In genomic region chrX:108257556-108257955, GRCh38 we compare ENCODE assay signal across 28 cellular contexts.
"Had no signal": no experiment of that assay in that cellular context is flagged by ENCODE, and none has a peak within 500 bp of the region (broad histone marks: within the 10 kb centered on the region; RNA-seq: fewer than 3 reads in every experiment).

No MANE protein-coding gene starts in this region.

- H3K36me3 ChIP-seq: ascending aorta had no signal

- H3K27ac ChIP-seq: ascending aorta, VCaP had no signal

- DNase-seq: activated B cell treated with CpG ODN at 0.5 μM for 24 hours; activated CD4-positive, alpha-beta memory T cell treated with anti-CD3 and anti-CD28 coated beads, Interleukin-2, amount 10 ng/mL, durations not matched to agents 7 days and 5 days; activated CD4-positive, alpha-beta T cell treated with anti-CD3 and anti-CD28 coated beads for 4 hours; activated CD4-positive, CD25-positive, alpha-beta regulatory T cell treated with anti-CD3 and anti-CD28 coated beads, Interleukin-2, amount 50 U/mL, for 72 hours; activated gamma-delta T cell; activated naive CD4-positive, alpha-beta T cell treated with Interleukin-2 at 50 U/mL for 16 hours; activated naive CD8-positive, alpha-beta T cell treated with anti-CD3 and anti-CD28 coated beads, Interleukin-2, amount 10 ng/mL, durations not matched to agents 7 days and 5 days; activated T-cell treated with anti-CD3 and anti-CD28 coated beads, Interleukin-2, amount 50 U/mL, for 1 hour; activated T-cell treated with anti-CD3 and anti-CD28 coated beads, Interleukin-2, amount 50 U/mL, for 72 hours; amygdala; Karpas-422; NCI-H1105 treated with DMSO at 0.1 percent for 48 hours; NCI-H1436; NCI-H1694; NCI-H1930; NCI-H2081 treated with DMSO at 0.1 percent for 48 hours; NCI-H345; NCI-H524 treated with DMSO at 0.1 percent for 48 hours; NK-92 treated with Interleukin-12 subunit alpha and Interleukin-12 subunit beta, amount 100 ng/mL, for 24 hours; Right ventricle myocardium superior; SW 1271; T-helper 1 cell; T-helper 2 cell; T-helper 9 cell had no signal

- H3K27ac Mint-ChIP-seq: activated B cell treated with CpG ODN at 0.5 μM for 24 hours; activated CD4-positive, alpha-beta memory T cell treated with anti-CD3 and anti-CD28 coated beads, Interleukin-2, amount 10 ng/mL, durations not matched to agents 7 days and 5 days; activated naive CD4-positive, alpha-beta T cell treated with anti-CD3 and anti-CD28 coated beads, Interleukin-2, amount 50 U/mL, for 24 hours; activated naive CD8-positive, alpha-beta T cell treated with anti-CD3 and anti-CD28 coated beads, Interleukin-2, amount 10 ng/mL, durations not matched to agents 7 days and 5 days; activated T-cell treated with anti-CD3 and anti-CD28 coated beads, Interleukin-2, amount 50 U/mL, for 72 hours; activated T-helper 2 cell treated with anti-CD3 and anti-CD28 coated beads, Interferon-gamma antibody, Interleukin-2, Interleukin-4, amounts not matched to agents 10 μg/mL and 5 μg/mL and 100 μg/mL, durations not matched to agents 14 hours and 24 hours and 36 hours had no signal

- H3K4me3 Mint-ChIP-seq: activated B cell treated with CpG ODN at 0.5 μM for 24 hours; activated CD4-positive, alpha-beta memory T cell treated with anti-CD3 and anti-CD28 coated beads, Interleukin-2, amount 10 ng/mL, durations not matched to agents 7 days and 5 days; activated naive CD4-positive, alpha-beta T cell treated with anti-CD3 and anti-CD28 coated beads, Interleukin-2, amount 50 U/mL, for 24 hours; activated naive CD8-positive, alpha-beta T cell treated with anti-CD3 and anti-CD28 coated beads, Interleukin-2, amount 10 ng/mL, durations not matched to agents 7 days and 5 days; activated T-cell treated with anti-CD3 and anti-CD28 coated beads, Interleukin-2, amount 50 U/mL, for 72 hours had no signal

- H3K36me3 Mint-ChIP-seq: activated naive CD4-positive, alpha-beta T cell treated with anti-CD3 and anti-CD28 coated beads, Interleukin-2, amount 50 U/mL, for 24 hours; activated naive CD8-positive, alpha-beta T cell treated with anti-CD3 and anti-CD28 coated beads, Interleukin-2, amount 10 ng/mL, durations not matched to agents 7 days and 5 days had no signal

- H3K27me3 ChIP-seq: ascending aorta had no signal

- ATAC-seq: activated T-cell treated with anti-CD3 and anti-CD28 coated beads, Interleukin-2, amount 50 U/mL, for 72 hours had no signal

- H3K9me3 Mint-ChIP-seq: activated CD4-positive, alpha-beta memory T cell treated with anti-CD3 and anti-CD28 coated beads, Interleukin-2, amount 10 ng/mL, durations not matched to agents 7 days and 5 days; activated naive CD4-positive, alpha-beta T cell treated with anti-CD3 and anti-CD28 coated beads, Interleukin-2, amount 50 U/mL, for 24 hours; activated naive CD8-positive, alpha-beta T cell treated with anti-CD3 and anti-CD28 coated beads, Interleukin-2, amount 10 ng/mL, durations not matched to agents 7 days and 5 days; activated T-cell treated with anti-CD3 and anti-CD28 coated beads, Interleukin-2, amount 50 U/mL, for 72 hours; activated T-helper 2 cell treated with anti-CD3 and anti-CD28 coated beads, Interferon-gamma antibody, Interleukin-2, Interleukin-4, amounts not matched to agents 10 μg/mL and 5 μg/mL and 100 μg/mL, durations not matched to agents 14 hours and 24 hours and 36 hours had no signal

- H3K4me3 ChIP-seq: ascending aorta had no signal

- H3K4me1 Mint-ChIP-seq: activated B cell treated with CpG ODN at 0.5 μM for 24 hours; activated CD4-positive, alpha-beta memory T cell treated with anti-CD3 and anti-CD28 coated beads, Interleukin-2, amount 10 ng/mL, durations not matched to agents 7 days and 5 days; activated naive CD4-positive, alpha-beta T cell treated with anti-CD3 and anti-CD28 coated beads, Interleukin-2, amount 50 U/mL, for 24 hours; activated naive CD8-positive, alpha-beta T cell treated with anti-CD3 and anti-CD28 coated beads, Interleukin-2, amount 10 ng/mL, durations not matched to agents 7 days and 5 days had no signal

- H3K4me1 ChIP-seq: ascending aorta had no signal
